1 cellular context compared by ENCODE assay signal in genomic region chr1:174022080-174022975, GRCh38.
TF ChIP-seq lines count a peak whose summit lies in the region.

Gene RC3H1 (minus strand): TSS chr1:174022357. CDS start chr1:173992985, 29,372 bp downstream.

TF ChIP-seq in HCT116, 20 proteins besides CTCF, POLR2A, EP300 and RAD21 (continued from another document):
- no peak for TF ChIP-seq REST (IDR thresholded peaks at IDR 0.05; ENCODE audit: low read depth)
- no peak for TF ChIP-seq EZH2 (IDR thresholded peaks at IDR 0.05)
- TF ChIP-seq CEBPB (IDR thresholded peaks at IDR 0.05; ENCODE audit: low read depth) = no peak
TF ChIP-seq in HCT116: peak in this region for 9.
